ENCODE assay signal across 18 cellular contexts in the genomic region with DNA sequence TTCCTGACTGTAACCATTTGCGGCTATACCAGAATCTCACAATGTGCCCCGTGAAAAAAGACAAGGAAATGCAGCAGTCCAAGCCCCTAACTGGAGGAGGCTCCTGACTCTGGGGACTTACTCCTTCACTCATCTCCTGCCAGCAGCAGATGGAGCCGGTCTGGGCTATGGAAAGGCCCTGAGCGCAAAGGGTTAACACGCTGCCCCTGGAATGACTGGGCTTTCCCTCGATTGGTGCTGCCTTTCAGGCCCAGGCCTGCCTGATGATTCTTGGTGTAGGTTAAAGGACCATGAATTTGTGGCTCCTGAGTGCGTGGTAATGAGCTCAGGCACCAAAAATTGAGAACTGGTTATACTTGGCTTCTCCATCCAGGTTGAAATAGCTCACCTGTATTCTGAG. TPM values are rescaled to one million over a fixed set of nuclear protein-coding genes. Genes with fewer than 3 reads are reported as not detected.
DNase-seq lines count a peak whose midpoint lies in the region; ATAC-seq, FAIRE-seq and TF ChIP-seq lines count a peak whose summit lies in the region.
"Had no signal": no experiment of that assay in that cellular context is flagged by ENCODE, and none has a peak within 500 bp of the region (broad histone marks: within the 10 kb centered on the region; RNA-seq: fewer than 3 reads in every experiment).

No MANE protein-coding gene starts in this region.

- FAIRE-seq in H1 (lab: Jason Lieb, UNC), result no peak
- FAIRE-seq: GM12878, GM19239, RCC 7860 had no signal

- no peak for TF ChIP-seq POLR2A in H1 (IDR thresholded peaks at IDR 0.05; ENCODE audit: control extremely low read depth in 1 of 2, low read depth in 2 of 2, low read length in 2 of 2)

- WGBS in H1 (ENCODE audit: extremely low coverage in 1 of 2, insufficient coverage in 1 of 2, insufficient read length in 1 of 2, insufficient replicate concordance in 2 of 2, low coverage in 1 of 2, low lambda C conversion rate in 2 of 2, missing lambda C conversion rate in 1 of 2), 2 experiments, result 73% methylated on average over 7 of the region's 7 CpGs; no CpG with 5 or more reads in 1 of the 2 experiments

- H3K79me1 ChIP-seq in H1 (ENCODE audit: low read depth, low read length), result no peaks in the 10 kb centered on the region

- H3K27ac Mint-ChIP-seq in activated CD4-positive, alpha-beta T cell treated with anti-CD3 and anti-CD28 coated beads for 36 hours, result no peak overlapping the region
- H3K27ac Mint-ChIP-seq in stimulated activated effector memory CD8-positive, alpha-beta T cell treated with anti-CD3 and anti-CD28 coated beads, Interleukin-12 subunit alpha, Interleukin-12 subunit beta, amount 100 ng/mL, for 72 hours, result no peak overlapping the region

- H3K4me1 Mint-ChIP-seq in activated CD4-positive, alpha-beta T cell treated with anti-CD3 and anti-CD28 coated beads for 36 hours, result no peaks in the 10 kb centered on the region
- H3K4me1 Mint-ChIP-seq in stimulated activated effector memory CD8-positive, alpha-beta T cell treated with anti-CD3 and anti-CD28 coated beads, Interleukin-12 subunit alpha, Interleukin-12 subunit beta, amount 100 ng/mL, for 72 hours, result no peaks in the 10 kb centered on the region

- no peaks in the 10 kb centered on the region for H3K27me3 Mint-ChIP-seq in activated CD4-positive, alpha-beta T cell treated with anti-CD3 and anti-CD28 coated beads for 36 hours

- H3K9me3 Mint-ChIP-seq in activated CD4-positive, alpha-beta T cell treated with anti-CD3 and anti-CD28 coated beads for 36 hours (ENCODE audit: low read depth), result no peaks in the 10 kb centered on the region
- H3K9me3 Mint-ChIP-seq in stimulated activated effector memory CD8-positive, alpha-beta T cell treated with anti-CD3 and anti-CD28 coated beads, Interleukin-12 subunit alpha, Interleukin-12 subunit beta, amount 100 ng/mL, for 72 hours, result no peaks in the 10 kb centered on the region

- no peak overlapping the region for H2BK15ac ChIP-seq in H1 (ENCODE audit: low read length)

- peak in 1 of 2 experiments; percentile 15; a peak in 1 of 4 replicates for TF ChIP-seq RAD21 in H1 (IDR thresholded peaks at IDR 0.05 in 1 of 2, conservative IDR thresholded peaks at IDR 0.05 in 1 of 2; ENCODE audit: low read depth in 2 of 2, low read length in 2 of 2)

- H3K14ac ChIP-seq in H1 (ENCODE audit: insufficient read length), result no peak overlapping the region

- H3K4ac ChIP-seq in H1 (replicated peaks; ENCODE audit: insufficient read length, low read depth, low read length), result no peak overlapping the region

- no peak overlapping the region for H2AK5ac ChIP-seq in H1 (ENCODE audit: low read depth, low read length)

- H4K91ac ChIP-seq in H1 (replicated peaks; ENCODE audit: insufficient read length, low read length), result no peak overlapping the region

- no peak overlapping the region for H3K4me2 ChIP-seq in H1 (ENCODE audit: insufficient read depth in 1 of 2, low read depth in 2 of 2, low read length in 2 of 2)

- no peak overlapping the region for H3K18ac ChIP-seq in H1 (ENCODE audit: extremely low read depth, low read length)

- peak overlapping the region; percentile 99; the same call in 1 of the 2 replicates for H2AFZ ChIP-seq in H1 (ENCODE audit: low read length)

- no peaks in the 10 kb centered on the region for H3K36me3 Mint-ChIP-seq in activated CD4-positive, alpha-beta T cell treated with anti-CD3 and anti-CD28 coated beads for 36 hours (ENCODE audit: low read depth)
- H3K36me3 Mint-ChIP-seq in stimulated activated effector memory CD8-positive, alpha-beta T cell treated with anti-CD3 and anti-CD28 coated beads, Interleukin-12 subunit alpha, Interleukin-12 subunit beta, amount 100 ng/mL, for 72 hours, result no peaks in the 10 kb centered on the region

- POLR2A ChIA-PET in H1 (lab: Charles Lee; ENCODE audit: partially characterized antibody), result no interaction called here
- POLR2A ChIA-PET in activated CD4-positive, alpha-beta T cell treated with anti-CD3 and anti-CD28 coated beads for 36 hours (lab: Charles Lee), result no interaction called here

- H2BK5ac ChIP-seq in H1 (ENCODE audit: low read depth, low read length), result no peak overlapping the region

- intact Hi-C loops in lower lobe of right lung (cut with DNase I), result no loop called here
- intact Hi-C loops in activated CD4-positive, alpha-beta T cell treated with anti-CD3 and anti-CD28 coated beads for 36 hours (cut with DNase I, micrococcal nuclease), result no loop called here

- H2BK12ac ChIP-seq in H1 (ENCODE audit: low read depth, low read length), result no peak overlapping the region

- H3K9me3 ChIP-seq in H1 (ENCODE audit: insufficient read depth in 2 of 2, low read depth in 1 of 2, low read length in 1 of 2) (no peaks in the 10 kb centered on the region), lower lobe of right lung (no peaks in the 10 kb centered on the region)
- H3K9me3 ChIP-seq: left lung had no signal

- no peaks in the 10 kb centered on the region for H3K36me3 ChIP-seq in H1 (ENCODE audit: control insufficient read depth in 2 of 4, insufficient read depth in 4 of 4, low read length in 3 of 4)
- H3K36me3 ChIP-seq in lower lobe of right lung, result no peaks in the 10 kb centered on the region
- H3K36me3 ChIP-seq: left lung, spleen had no signal

- no peaks in the 10 kb centered on the region for H4K20me1 ChIP-seq in H1 (replicated peaks in 1 of 2; ENCODE audit: control insufficient read depth in 1 of 2, insufficient read depth in 2 of 2, low read length in 2 of 2)

- H3K4me3 ChIP-seq in H1 (ENCODE audit: extremely low read depth in 1 of 4, insufficient read depth in 2 of 4, low read depth in 3 of 4, low read length in 4 of 4) (no peak overlapping the region), lower lobe of right lung (no peak overlapping the region)
- H3K4me3 ChIP-seq: GM12878, left lung, spleen had no signal

- CTCF ChIA-PET in H1 (lab: Charles Lee; ENCODE audit: partially characterized antibody), result interaction anchor here (0.6 to 1.2 kb wide), 2 partner anchors 83 to 753 kb away, joined by 3 to 5 read pairs; no protein-coding TSS in a partner anchor
- CTCF ChIA-PET in activated CD4-positive, alpha-beta T cell treated with anti-CD3 and anti-CD28 coated beads for 36 hours (lab: Charles Lee), result no interaction called here

- H3K27me3 ChIP-seq in H1 (replicated peaks in 1 of 4; ENCODE audit: control insufficient read depth in 3 of 4, extremely low read depth in 1 of 4, insufficient read depth in 3 of 4, low read length in 3 of 4) (no peaks in the 10 kb centered on the region), lower lobe of right lung (ENCODE audit: low read depth) (no peaks in the 10 kb centered on the region)
- H3K27me3 ChIP-seq: left lung, spleen had no signal

- H3K79me2 ChIP-seq in H1 (ENCODE audit: control insufficient read depth in 1 of 2, insufficient read depth in 2 of 2, low read length in 2 of 2), result no peaks in the 10 kb centered on the region

- DNase-seq in DMS 273 treated with DMSO at 0.1 percent for 48 hours (lab: John Stamatoyannopoulos, UW) (peak; percentile 50), NCI-H446 treated with DMSO at 0.1 percent for 48 hours (lab: John Stamatoyannopoulos, UW) (peak; percentile 30), H1 (ENCODE audit: low read depth in 1 of 2, low spot score in 2 of 2) (no peak), lower lobe of right lung (no peak), NCI-H2196 treated with DMSO at 0.1 percent for 48 hours (lab: John Stamatoyannopoulos, UW; ENCODE audit: unreplicated experiment) (no peak), amniotic stem cell (lab: John Stamatoyannopoulos, UW) (no peak)
- no peak for DNase-seq in activated CD4-positive, alpha-beta T cell treated with anti-CD3 and anti-CD28 coated beads for 36 hours
- DNase-seq in stimulated activated effector memory CD8-positive, alpha-beta T cell treated with anti-CD3 and anti-CD28 coated beads, Interleukin-12 subunit alpha, Interleukin-12 subunit beta, amount 100 ng/mL, for 72 hours (ENCODE audit: low spot score in 2 of 2), result no peak
- DNase-seq: ACHN; activated CD4-positive, alpha-beta T cell treated with anti-CD3 and anti-CD28 coated beads, Interleukin-2, amount 50 U/mL, for 1 hour; activated gamma-delta T cell treated with Interleukin-2 at 50 U/mL for 16 hours; NCI-H1436; spleen had no signal

- no peak overlapping the region for H3K23ac ChIP-seq in H1 (ENCODE audit: insufficient read length)

- H2BK20ac ChIP-seq in H1 (ENCODE audit: low read length), result no peak overlapping the region

- H3K9ac ChIP-seq in H1 (replicated peaks in 1 of 4; ENCODE audit: extremely low read depth in 1 of 4, low read depth in 3 of 4, low read length in 3 of 4), result no peak overlapping the region

- no peak for ATAC-seq in lower lobe of right lung
- no peak for ATAC-seq in activated CD4-positive, alpha-beta T cell treated with anti-CD3 and anti-CD28 coated beads for 36 hours
- no peak for ATAC-seq in stimulated activated effector memory CD8-positive, alpha-beta T cell treated with anti-CD3 and anti-CD28 coated beads, Interleukin-12 subunit alpha, Interleukin-12 subunit beta, amount 100 ng/mL, for 72 hours
- ATAC-seq: GM12878 had no signal

- H3K27ac ChIP-seq in H1 (ENCODE audit: low read depth, low read length), result no peak overlapping the region
- peak overlapping the region; percentile 8 for H3K27ac ChIP-seq in lower lobe of right lung
- H3K27ac ChIP-seq: left lung, spleen had no signal

- H4K8ac ChIP-seq in H1 (ENCODE audit: extremely low read depth, insufficient read depth, low read length), result no peak overlapping the region

- H3K4me3 Mint-ChIP-seq in activated CD4-positive, alpha-beta T cell treated with anti-CD3 and anti-CD28 coated beads for 36 hours, result no peak overlapping the region
- no peak overlapping the region for H3K4me3 Mint-ChIP-seq in stimulated activated effector memory CD8-positive, alpha-beta T cell treated with anti-CD3 and anti-CD28 coated beads, Interleukin-12 subunit alpha, Interleukin-12 subunit beta, amount 100 ng/mL, for 72 hours

- H3K23me2 ChIP-seq in H1 (ENCODE audit: low read depth, low read length), result no peaks in the 10 kb centered on the region

- H4K5ac ChIP-seq in H1 (ENCODE audit: insufficient read length, low read depth, low read length), result no peak overlapping the region

- TF ChIP-seq CTCF in H1 (IDR thresholded peaks at IDR 0.05; ENCODE audit: control extremely low read depth in 1 of 3, insufficient read depth in 1 of 3, low read depth in 1 of 3, low read length in 3 of 3) (no peak), lower lobe of right lung (IDR thresholded peaks at IDR 0.05) (no peak)

- no peak overlapping the region for H3K56ac ChIP-seq in H1 (replicated peaks; ENCODE audit: insufficient read length, low read depth, low read length)

- TF ChIP-seq EP300 in H1 (IDR thresholded peaks at IDR 0.05; ENCODE audit: borderline replicate concordance in 1 of 2, low read depth in 2 of 2, low read length in 2 of 2), result no peak

- no peak overlapping the region for H2BK120ac ChIP-seq in H1 (replicated peaks; ENCODE audit: low read depth, low read length)

- no peaks in the 10 kb centered on the region for H3K4me1 ChIP-seq in H1 (replicated peaks in 1 of 4; ENCODE audit: control insufficient read depth in 3 of 4, insufficient read depth in 4 of 4, low read length in 3 of 4)
- peaks cover 12% of the 10 kb centered on the region for H3K4me1 ChIP-seq in lower lobe of right lung
- H3K4me1 ChIP-seq: left lung, spleen had no signal

RNA-seq across cellular contexts. Expression of gene GALNT15, which starts 42.3 kb away (rescaled TPM):
- total RNA-seq in H1 (2021; fragmentation: NEBNext Ultra II Directional; extraction: Animal tissue kit (Norgen Biotek cat#: 25700)), result not detected in 2 replicates
- polyA plus RNA-seq in H1 (2011; rRNA removed), result 0.02 TPM in 1 of 2 replicates, not detected in the other
- not detected for polyA plus RNA-seq in H1 (2011; cell fraction: cytosol; rRNA removed)
- polyA plus RNA-seq in H1 (2011; cell fraction: nucleus; rRNA removed), result 0.30 TPM
- not detected in 4 replicates for polyA plus RNA-seq in H1 (2012, experiment 1 of 2)
- polyA plus RNA-seq in H1 (2012, experiment 2 of 2), result not detected
- not detected for polyA plus RNA-seq in H1 (2013, experiment 1 of 2)
- polyA plus RNA-seq in H1 (2013, experiment 2 of 2), result 0.04 TPM
- 0.06 and 0.12 TPM in 2 replicates for polyA minus RNA-seq in H1 (2011; rRNA and poly(A)+ RNA removed)
- not detected for polyA minus RNA-seq in H1 (2011; cell fraction: cytosol; rRNA and poly(A)+ RNA removed)
- polyA minus RNA-seq in H1 (2011; cell fraction: nucleus; rRNA and poly(A)+ RNA removed), result not detected
- 9.8 TPM for total RNA-seq in lower lobe of right lung
- not detected for total RNA-seq in activated CD4-positive, alpha-beta T cell treated with anti-CD3 and anti-CD28 coated beads for 36 hours
- total RNA-seq: H4 had no signal

Comparison
In these comparisons a context has a peak if more than half of its experiments do, and no peak if none do; other contexts are left out.
1. DNase-seq: peak in DMS 273 treated with DMSO at 0.1 percent for 48 hours (single experiment) and NCI-H446 treated with DMSO at 0.1 percent for 48 hours (single experiment); none in H1 (0 of 2), lower lobe of right lung (single experiment), NCI-H2196 treated with DMSO at 0.1 percent for 48 hours (single experiment), amniotic stem cell (single experiment), activated CD4-positive, alpha-beta T cell treated with anti-CD3 and anti-CD28 coated beads for 36 hours (single experiment) and stimulated activated effector memory CD8-positive, alpha-beta T cell treated with anti-CD3 and anti-CD28 coated beads, Interleukin-12 subunit alpha, Interleukin-12 subunit beta, amount 100 ng/mL, for 72 hours (0 of 2).
2. RNA of gene GALNT15, which starts 42.3 kb away (total RNA-seq): 9.8 TPM in lower lobe of right lung (single experiment); not detected in H1 and not detected in activated CD4-positive, alpha-beta T cell treated with anti-CD3 and anti-CD28 coated beads for 36 hours; every median in the first group is over 10 times any median in the second.